Comparison of ENCODE assay signal across 8 cellular contexts in genomic region chr11:78189851-78190250, GRCh38. TPM values are rescaled to one million over a fixed set of nuclear protein-coding genes. Genes with fewer than 3 reads are reported as not detected.
DNase-seq lines count a peak whose midpoint lies in the region; ATAC-seq and TF ChIP-seq lines count a peak whose summit lies in the region.

No MANE protein-coding gene starts in this region.

- H3K27me3 ChIP-seq in GM23338 (ENCODE audit: insufficient read depth) = no peaks in the 10 kb centered on the region
- no peaks in the 10 kb centered on the region for H3K27me3 ChIP-seq in SU-DHL-6 (ENCODE audit: low read length)
- H3K27me3 ChIP-seq in skeletal muscle tissue (ENCODE audit: control insufficient read depth in 3 of 3, insufficient read depth in 3 of 3, low read length in 3 of 3) = no peaks in the 10 kb centered on the region

- peak overlapping the region; percentile 92 for H3K4me3 Mint-ChIP-seq in GM23338

- H3K4me2 ChIP-seq in GM23338 (peak overlapping the region; percentile 88), SU-DHL-6 (ENCODE audit: low read depth, low read length, poor library complexity, severe bottlenecking) (peak overlapping the region; percentile 78)

- H3K36me3 ChIP-seq in GM23338 (ENCODE audit: insufficient read depth) (no peaks in the 10 kb centered on the region), SU-DHL-6 (ENCODE audit: low read length) (no peaks in the 10 kb centered on the region), skeletal muscle tissue (ENCODE audit: control insufficient read depth in 3 of 3, insufficient read depth in 3 of 3, low read length in 3 of 3) (peaks cover 0 to 2% (median 2%) of the 10 kb centered on the region in 3 donors)

- peaks cover 21% of the 10 kb centered on the region for H3K4me1 Mint-ChIP-seq in GM23338

- H3K79me2 ChIP-seq in GM23338 (replicated peaks; ENCODE audit: insufficient read depth) (no peaks in the 10 kb centered on the region), SU-DHL-6 (ENCODE audit: insufficient read depth, low read length) (no peaks in the 10 kb centered on the region)

- H3F3A ChIP-seq in GM23338 (replicated peaks; ENCODE audit: low read depth) (0 out of 2 replicates have a peak, but pooled peaks cover 8% of the 10 kb centered on the region), SU-DHL-6 (ENCODE audit: insufficient read depth) (no peaks in the 10 kb centered on the region)

- H3K27me3 Mint-ChIP-seq in GM23338 (ENCODE audit: insufficient read depth, low read depth, poor library complexity) = peaks cover 18% of the 10 kb centered on the region

- DNase-seq in GM23338 (ENCODE audit: low spot score) (no peak), fibroblast of the aortic adventitia (ENCODE audit: low read depth) (no peak), kidney tubule cell (ENCODE audit: low spot score) (no peak)
- no peak for DNase-seq in stimulated activated CD4-positive, alpha-beta T cell treated with anti-CD3 and anti-CD28 coated beads, Interleukin-15, amount 100 ng/mL, for 24 hours

- H3K4me3 ChIP-seq in GM23338 (peak overlapping the region; percentile 98), SU-DHL-6 (ENCODE audit: insufficient read depth, low read length, poor library complexity, severe bottlenecking) (no peak overlapping the region), fibroblast of the aortic adventitia (ENCODE audit: low read depth, low read length) (peak overlapping the region; percentile 92), skeletal muscle tissue (ENCODE audit: low read length in 3 of 3) (peak overlapping the region; percentile 6 to 98 (median 85))

- H3K9me2 ChIP-seq in GM23338 (ENCODE audit: insufficient read depth) (no peaks in the 10 kb centered on the region), SU-DHL-6 (replicated peaks; ENCODE audit: insufficient read depth, low read length) (no peaks in the 10 kb centered on the region)

- ATAC-seq in GM23338 = no peak
- no peak for ATAC-seq in HG03135 (IDR thresholded peaks at IDR 0.05; ENCODE audit: unreplicated experiment)
- no peak for ATAC-seq in GM19467 (IDR thresholded peaks at IDR 0.05; ENCODE audit: unreplicated experiment)

- H3K27ac ChIP-seq in GM23338 (ENCODE audit: low read depth) (no peak overlapping the region), SU-DHL-6 (ENCODE audit: low read depth, low read length) (no peak overlapping the region), skeletal muscle tissue (ENCODE audit: low read depth, low read length) (peak overlapping the region; percentile 71)

- no peak overlapping the region for H2AFZ ChIP-seq in GM23338
- no peak overlapping the region for H2AFZ ChIP-seq in SU-DHL-6 (ENCODE audit: low read depth, low read length, severe bottlenecking)

- H3K4me1 ChIP-seq in GM23338 (ENCODE audit: insufficient read depth) = peaks cover 15% of the 10 kb centered on the region; the same call in 1 of the 2 replicates
- H3K4me1 ChIP-seq in skeletal muscle tissue (ENCODE audit: control insufficient read depth in 3 of 3, insufficient read depth in 3 of 3, low read length in 3 of 3) = peaks cover 44 to 54% (median 44%) of the 10 kb centered on the region in 3 donors

- no peaks in the 10 kb centered on the region for H3K9me3 Mint-ChIP-seq in GM23338

- no peak overlapping the region for H3K27ac Mint-ChIP-seq in GM23338

- H3K36me3 Mint-ChIP-seq in GM23338 (ENCODE audit: low read depth) = no peaks in the 10 kb centered on the region

- H4K20me1 ChIP-seq in GM23338 (replicated peaks; ENCODE audit: insufficient read depth) = no peaks in the 10 kb centered on the region; the same call in 1 of the 2 replicates
- H4K20me1 ChIP-seq in SU-DHL-6 (ENCODE audit: low read depth, low read length) = no peaks in the 10 kb centered on the region

- H3K9me3 ChIP-seq in SU-DHL-6 (ENCODE audit: insufficient read depth, low read length) (no peaks in the 10 kb centered on the region), skeletal muscle tissue (ENCODE audit: control insufficient read depth in 3 of 3, low read length in 3 of 3) (no peaks in the 10 kb centered on the region)

- TF ChIP-seq CTCF in GM23338 (conservative IDR thresholded peaks at IDR 0.05; ENCODE audit: low read depth in 2 of 2) (no peak), SU-DHL-6 (IDR thresholded peaks at IDR 0.05; ENCODE audit: insufficient read depth, low read length, poor library complexity, severe bottlenecking) (no peak), fibroblast of the aortic adventitia (IDR thresholded peaks at IDR 0.05; ENCODE audit: insufficient read depth, low read length) (no peak)

- 0 out of 2 replicates have a peak overlapping the region, but pooled peaks have one; percentile 82 for H3K9ac ChIP-seq in SU-DHL-6 (ENCODE audit: low read length)
- peak overlapping the region in 2 of 3 donors; percentile 70 to 84 for H3K9ac ChIP-seq in skeletal muscle tissue (ENCODE audit: low read depth in 1 of 3, low read length in 3 of 3)

TF ChIP-seq in GM23338, 12 proteins besides CTCF, POLR2A, EP300 and RAD21 (continues in another document):
- no peak for TF ChIP-seq NANOG (IDR thresholded peaks at IDR 0.05; ENCODE audit: borderline replicate concordance)
- no peak for TF ChIP-seq ETS1 (IDR thresholded peaks at IDR 0.05)
- no peak for TF ChIP-seq REST (IDR thresholded peaks at IDR 0.05; ENCODE audit: unreplicated experiment)
- TF ChIP-seq EZH2 (IDR thresholded peaks at IDR 0.05; ENCODE audit: low read depth, unreplicated experiment) = no peak
- TF ChIP-seq JUNB (IDR thresholded peaks at IDR 0.05; ENCODE audit: unreplicated experiment) = no peak
- no peak for TF ChIP-seq POLR2AphosphoS5 (IDR thresholded peaks at IDR 0.05; ENCODE audit: low read depth)
- no peak for TF ChIP-seq ZNF114 (CRISPR knock-in tag; IDR thresholded peaks at IDR 0.05)
- no peak for TF ChIP-seq STAT1 (IDR thresholded peaks at IDR 0.05; ENCODE audit: unreplicated experiment)
- no peak for TF ChIP-seq ZNF331 (CRISPR knock-in tag; IDR thresholded peaks at IDR 0.05; ENCODE audit: low read depth)

RNA-seq across cellular contexts. Expression of gene USP35, which starts 1.1 kb away (rescaled TPM):
- total RNA-seq in GM23338 (2014; rRNA removed; shearing (Covaris generic)) = 10.0 and 10.7 TPM in 2 replicates
- 1.7 and 2.5 TPM in 2 replicates for polyA plus RNA-seq in GM23338 (2016; fragmentation: Nextera tagmentation; extraction: Ambion mirVana)
- 10.2 and 32.2 TPM in 2 replicates for total RNA-seq in fibroblast of the aortic adventitia (ENCODE audit: low replicate concordance)
- 4.7 TPM for total RNA-seq in skeletal muscle tissue

RNA-seq across cellular contexts. Expression of gene KCTD21, which starts 1.4 kb away (rescaled TPM):
- 3.6 and 3.7 TPM in 2 replicates for total RNA-seq in GM23338 (2014; rRNA removed; shearing (Covaris generic))
- 0.71 and 1.0 TPM in 2 replicates for polyA plus RNA-seq in GM23338 (2016; fragmentation: Nextera tagmentation; extraction: Ambion mirVana)
- total RNA-seq in fibroblast of the aortic adventitia (ENCODE audit: low replicate concordance) (11.9 and 14.5 TPM in 2 replicates), skeletal muscle tissue (2.6 TPM)

RNA-seq across cellular contexts. Expression of gene ALG8, which starts 50.4 kb away (rescaled TPM):
- total RNA-seq in GM23338 (2014; rRNA removed; shearing (Covaris generic)) = 89.0 and 94.3 TPM in 2 replicates
- 125 and 130 TPM in 2 replicates for polyA plus RNA-seq in GM23338 (2016; fragmentation: Nextera tagmentation; extraction: Ambion mirVana)
- total RNA-seq in fibroblast of the aortic adventitia (ENCODE audit: low replicate concordance) (17.0 and 56.6 TPM in 2 replicates), skeletal muscle tissue (57.4 TPM)
